In genomic region chr6:69866351-69867074, GRCh38 we compare ENCODE assay signal across 8 cellular contexts. TPM values are rescaled to one million over a fixed set of nuclear protein-coding genes. Genes with fewer than 3 reads are reported as not detected.
DNase-seq lines count a peak whose midpoint lies in the region; ATAC-seq lines count a peak whose summit lies in the region.

Gene COL19A1 (plus strand): TSS chr6:69866556. CDS start chr6:69879568, 13,012 bp downstream.

- H2AFZ ChIP-seq in trophoblast cell (ENCODE audit: insufficient read depth, low read length, poor library complexity), result peak within 1 kb of the TSS; percentile 62

- no peaks in the 10 kb centered on the region for H3K9me3 ChIP-seq in trophoblast cell (ENCODE audit: insufficient read depth, low read depth, low read length)

- H3K27ac ChIP-seq in trophoblast cell (ENCODE audit: low read depth, low read length), result peak within 1 kb of the TSS; percentile 18

- peak; percentile 67 for ATAC-seq in GM18517 (IDR thresholded peaks at IDR 0.05; ENCODE audit: unreplicated experiment)
- peak; percentile 49 for ATAC-seq in HG02588 (IDR thresholded peaks at IDR 0.05; ENCODE audit: unreplicated experiment)
- ATAC-seq in activated T-helper 17 cell treated with anti-CD3 and anti-CD28 coated beads, Interleukin-2, amount 50 U/mL, for 72 hours (replicated peaks), result peak; percentile 39
- peak; percentile 68 for ATAC-seq in Right ventricle myocardium inferior

- H3K9ac ChIP-seq in trophoblast cell (ENCODE audit: low read length), result peak within 1 kb of the TSS; percentile 77

- peaks cover 8% of the 10 kb centered on the region for H3K4me1 Mint-ChIP-seq in activated T-helper 17 cell treated with anti-CD3 and anti-CD28 coated beads, Interleukin-2, amount 50 U/mL, for 72 hours

- peak within 1 kb of the TSS; percentile 27 for H2BK120ac ChIP-seq in trophoblast cell (ENCODE audit: insufficient read depth, low read length, poor library complexity)

- H3K4ac ChIP-seq in trophoblast cell (ENCODE audit: low read depth, low read length), result peak within 1 kb of the TSS; percentile 24

- peak within 1 kb of the TSS; percentile 82 for H3K4me3 ChIP-seq in trophoblast cell (ENCODE audit: low read depth, low read length)

- peak within 1 kb of the TSS; percentile 99 for H3K4me2 ChIP-seq in trophoblast cell (ENCODE audit: low read length)

- H4K8ac ChIP-seq in trophoblast cell (ENCODE audit: low read depth, low read length), result peak within 1 kb of the TSS; percentile 64

- H4K12ac ChIP-seq in trophoblast cell (ENCODE audit: low read depth, low read length), result peak within 1 kb of the TSS; percentile 10

- H3K4me1 ChIP-seq in trophoblast cell (ENCODE audit: control insufficient read depth in 1 of 2, insufficient read depth in 2 of 2, low read length in 2 of 2), result peaks cover 0 to 2% of the 10 kb centered on the region in 2 experiments

- no peak within 1 kb of the TSS for H2AK5ac ChIP-seq in trophoblast cell (ENCODE audit: low read length)

- H3K27ac Mint-ChIP-seq in activated T-helper 17 cell treated with anti-CD3 and anti-CD28 coated beads, Interleukin-2, amount 50 U/mL, for 72 hours, result peak within 1 kb of the TSS; percentile 20

- no peaks in the 10 kb centered on the region for H3K36me3 ChIP-seq in trophoblast cell (ENCODE audit: control insufficient read depth in 1 of 2, insufficient read depth in 2 of 2, low read length in 2 of 2)

- no CpG with 5 or more reads among the region's 26 CpGs for WGBS in trophoblast cell (ENCODE audit: extremely low coverage, insufficient coverage, insufficient read length)

- DNase-seq in NCI-H2171 treated with DMSO at 0.1 percent for 48 hours (lab: John Stamatoyannopoulos, UW), result peak; percentile 72
- DNase-seq in Right ventricle myocardium inferior (ENCODE audit: missing footprints), result peak; percentile 64
- peak in 1 of 2 donors; percentile 53 for DNase-seq in trophoblast cell
- DNase-seq in NOMO-1 (lab: John Stamatoyannopoulos, UW; ENCODE audit: unreplicated experiment in 2 of 2), result no peak
- DNase-seq in SIG-M5 (lab: John Stamatoyannopoulos, UW), result no peak

- H3K36me3 Mint-ChIP-seq in activated T-helper 17 cell treated with anti-CD3 and anti-CD28 coated beads, Interleukin-2, amount 50 U/mL, for 72 hours (ENCODE audit: low read depth), result no peaks in the 10 kb centered on the region

- peak within 1 kb of the TSS; percentile 49 for H4K91ac ChIP-seq in trophoblast cell (ENCODE audit: low read depth, low read length)

- H3K79me1 ChIP-seq in trophoblast cell (ENCODE audit: low read length), result peaks cover 9% of the 10 kb centered on the region

- no peaks in the 10 kb centered on the region for H3K27me3 ChIP-seq in trophoblast cell (ENCODE audit: insufficient read depth, low read length)

- H3K4me3 Mint-ChIP-seq in activated T-helper 17 cell treated with anti-CD3 and anti-CD28 coated beads, Interleukin-2, amount 50 U/mL, for 72 hours, result peak within 1 kb of the TSS; percentile 75

- H2BK5ac ChIP-seq in trophoblast cell (ENCODE audit: low read depth, low read length, poor library complexity), result no peak within 1 kb of the TSS

- intact Hi-C loops in Right ventricle myocardium inferior (cut with DNase I), result no loop called here

- H3K14ac ChIP-seq in trophoblast cell (ENCODE audit: low read length), result peak within 1 kb of the TSS; percentile 47

- no peaks in the 10 kb centered on the region for H3K9me3 Mint-ChIP-seq in activated T-helper 17 cell treated with anti-CD3 and anti-CD28 coated beads, Interleukin-2, amount 50 U/mL, for 72 hours

- peaks cover 3% of the 10 kb centered on the region for H3K79me2 ChIP-seq in trophoblast cell (ENCODE audit: control insufficient read depth, insufficient read depth, low read length, poor library complexity)

- H3K27me3 Mint-ChIP-seq in activated T-helper 17 cell treated with anti-CD3 and anti-CD28 coated beads, Interleukin-2, amount 50 U/mL, for 72 hours, result peaks cover 7% of the 10 kb centered on the region

- H3K18ac ChIP-seq in trophoblast cell (ENCODE audit: low read length), result peak within 1 kb of the TSS; percentile 20

- no peak within 1 kb of the TSS for H2BK12ac ChIP-seq in trophoblast cell (ENCODE audit: low read length)

- H3K23ac ChIP-seq in trophoblast cell (ENCODE audit: low read length), result no peak within 1 kb of the TSS

RNA-seq across cellular contexts. Expression of gene COL19A1, which starts in this region (rescaled TPM):
- total RNA-seq in activated T-helper 17 cell treated with anti-CD3 and anti-CD28 coated beads, Interleukin-2, amount 50 U/mL, for 72 hours, result 1 to 10 TPM in 1 of 2 donors, under 1 TPM in 1; 0.48 to 1.3 TPM
- 1.2 TPM for total RNA-seq in Right ventricle myocardium inferior
- polyA plus RNA-seq in trophoblast cell (2013), result 3.9 and 4.2 TPM in 2 replicates

Comparison
In these comparisons a context has a peak if more than half of its experiments do, and no peak if none do; other contexts are left out.
1. DNase-seq: peak in NCI-H2171 treated with DMSO at 0.1 percent for 48 hours (single experiment) and Right ventricle myocardium inferior (single experiment); none in NOMO-1 (0 of 2) and SIG-M5 (single experiment).
2. Peak in every context shown above with its lines, with median percentiles within 50 percentile points of each other: ATAC-seq.